ENCODE assay signal across 18 cellular contexts in genomic region chr15:66859688-66860253, GRCh38.
DNase-seq lines count a peak whose midpoint lies in the region; ATAC-seq, FAIRE-seq and TF ChIP-seq lines count a peak whose summit lies in the region.
"Had no signal": no experiment of that assay in that cellular context is flagged by ENCODE, and none has a peak within 500 bp of the region (broad histone marks: within the 10 kb centered on the region; RNA-seq: fewer than 3 reads in every experiment).

No MANE protein-coding gene starts in this region.

- H3K9me3 ChIP-seq in A549: no peaks in the 10 kb centered on the region
- H3K9me3 ChIP-seq in GM23248 (ENCODE audit: low read depth): no peaks in the 10 kb centered on the region
- no peaks in the 10 kb centered on the region for H3K9me3 ChIP-seq in colonic mucosa
- H3K9me3 ChIP-seq in osteoblast (ENCODE audit: low read depth, low read length): no peaks in the 10 kb centered on the region
- H3K9me3 ChIP-seq: BE2C, SJSA1 had no signal

- H3K27ac ChIP-seq in A549 (no peak overlapping the region), GM23248 (peak overlapping the region; percentile 43), colonic mucosa (no peak overlapping the region), osteoblast (ENCODE audit: low read depth, low read length) (peak overlapping the region; percentile 28)
- H3K27ac ChIP-seq: RWPE1, SJSA1 had no signal

- H3K4me2 ChIP-seq in A549 (no peak overlapping the region), GM23248 (ENCODE audit: unreplicated experiment) (peak overlapping the region; percentile 35), osteoblast (ENCODE audit: insufficient read depth, low read length) (no peak overlapping the region)

- H3K9me2 ChIP-seq in GM23248 (ENCODE audit: insufficient read depth): no peaks in the 10 kb centered on the region

- peak; percentile 32 for FAIRE-seq in A549 (lab: Jason Lieb, UNC)

- TF ChIP-seq CTCF in A549 (IDR thresholded peaks at IDR 0.05): no peak
- TF ChIP-seq CTCF in colonic mucosa (IDR thresholded peaks at IDR 0.05): no peak
- TF ChIP-seq CTCF in osteoblast (IDR thresholded peaks at IDR 0.05; ENCODE audit: extremely low read depth, low read depth, low read length): no peak

- TF ChIP-seq POLR2A in A549 (IDR thresholded peaks at IDR 0.05; ENCODE audit: low read length): no peak

- POLR2A ChIA-PET in A549 (lab: Yijun Ruan, JAX): no interaction called here

- H2AFZ ChIP-seq in GM23248: no peak overlapping the region
- no peak overlapping the region for H2AFZ ChIP-seq in osteoblast (ENCODE audit: low read length)

- H3K79me2 ChIP-seq in GM23248 (ENCODE audit: insufficient read depth): peaks cover 43% of the 10 kb centered on the region; the same call in 1 of the 2 replicates
- H3K79me2 ChIP-seq in osteoblast (ENCODE audit: insufficient read depth, low read length): peaks cover 39% of the 10 kb centered on the region

- no peak for TF ChIP-seq RAD21 in A549 (conservative IDR thresholded peaks at IDR 0.05 in 1 of 2, IDR thresholded peaks at IDR 0.05 in 1 of 2)

- CTCF ChIA-PET in A549 (lab: Yijun Ruan, JAX): interaction anchor here (0.6 to 12.7 kb wide), 10 partner anchors 8 to 1343 kb away, joined by 3 to 224 read pairs (median 6); no protein-coding TSS in a partner anchor

- no peak for ATAC-seq in A549
- ATAC-seq: CD8-positive, alpha-beta T cell had no signal

- no peaks in the 10 kb centered on the region for H3K27me3 ChIP-seq in GM23248 (replicated peaks; ENCODE audit: insufficient read depth)
- no peaks in the 10 kb centered on the region for H3K27me3 ChIP-seq in colonic mucosa
- no peaks in the 10 kb centered on the region for H3K27me3 ChIP-seq in osteoblast (ENCODE audit: insufficient read depth, low read length)
- H3K27me3 ChIP-seq: BE2C, SJSA1 had no signal

- H4K20me1 ChIP-seq in GM23248 (ENCODE audit: insufficient read depth) (no peaks in the 10 kb centered on the region), osteoblast (ENCODE audit: insufficient read depth, low read length) (no peaks in the 10 kb centered on the region)

- H3F3A ChIP-seq in GM23248 (ENCODE audit: insufficient read depth): peaks cover 23% of the 10 kb centered on the region

- H3K4me1 ChIP-seq in A549 (peaks cover 22% of the 10 kb centered on the region), GM23248 (ENCODE audit: insufficient read depth) (peaks cover 53% of the 10 kb centered on the region), colonic mucosa (no peaks in the 10 kb centered on the region), osteoblast (ENCODE audit: insufficient read depth, low read length) (peaks cover 42% of the 10 kb centered on the region)
- H3K4me1 ChIP-seq: BE2C had no signal

- intact Hi-C loops in colonic mucosa (cut with DNase I): no loop called here

- DNase-seq in A549 (ENCODE audit: low read depth in 1 of 2, low spot score in 1 of 2): no peak
- no peak for DNase-seq in GM23248
- DNase-seq in colonic mucosa: peak; percentile 11
- no peak for DNase-seq in osteoblast (ENCODE audit: insufficient read length, low spot score, missing footprints)
- no peak for DNase-seq in AML-193 (lab: John Stamatoyannopoulos, UW)
- DNase-seq in NCI-H1092 treated with DMSO at 0.1 percent for 48 hours (lab: John Stamatoyannopoulos, UW): no peak
- DNase-seq in NCI-H748 (lab: John Stamatoyannopoulos, UW; ENCODE audit: unreplicated experiment): no peak
- DNase-seq: BE2C; CD8-positive, alpha-beta T cell; DND-41; GDM1; HCEC 1CT; NCI-H1436 treated with DMSO at 0.1 percent for 48 hours; NCI-H2081; NCI-H526; OCI-M1 had no signal

- H3K9ac ChIP-seq in GM23248 (0 out of 2 replicates have a peak overlapping the region, but pooled peaks have one; percentile 9), colonic mucosa (ENCODE audit: low read depth in 2 of 2, low read length in 2 of 2) (no peak overlapping the region)

- in situ Hi-C loops in GM23248 (cut with MboI): loop anchor here (10.0 kb wide), 1 partner anchor 245 kb away; no protein-coding TSS in a partner anchor

- H3K36me3 ChIP-seq in GM23248 (ENCODE audit: low read depth) (no peaks in the 10 kb centered on the region), colonic mucosa (no peaks in the 10 kb centered on the region), osteoblast (ENCODE audit: insufficient read depth, low read length) (peaks cover 5% of the 10 kb centered on the region)
- H3K36me3 ChIP-seq: BE2C had no signal

- no peak overlapping the region for H3K4me3 ChIP-seq in A549
- H3K4me3 ChIP-seq in GM23248: no peak overlapping the region
- H3K4me3 ChIP-seq in colonic mucosa: no peak overlapping the region
- H3K4me3 ChIP-seq in osteoblast (ENCODE audit: insufficient read depth, low read length): no peak overlapping the region
- H3K4me3 ChIP-seq: SJSA1 had no signal

- TF ChIP-seq EP300 in A549 (IDR thresholded peaks at IDR 0.05): no peak

- WGBS in A549 (ENCODE audit: missing lambda C conversion rate): 78% methylated on average over 8 of the region's 8 CpGs
- WGBS in GM23248 (ENCODE audit: low coverage in 1 of 2, low lambda C conversion rate in 2 of 2, missing lambda C conversion rate in 2 of 2), 2 experiments: 77 to 81% methylated on average over 8 of the region's 8 CpGs

TF ChIP-seq in A549, 52 proteins besides CTCF, POLR2A, EP300 and RAD21:
- TF ChIP-seq POLR2AphosphoS2 (conservative IDR thresholded peaks at IDR 0.05; ENCODE audit: low read length): no peak
- TF ChIP-seq JUN (IDR thresholded peaks at IDR 0.05): no peak
- TF ChIP-seq RARB (CRISPR knock-in tag; IDR thresholded peaks at IDR 0.05): no peak
- TF ChIP-seq MAZ (IDR thresholded peaks at IDR 0.05; ENCODE audit: borderline replicate concordance, low read depth, low read length): no peak
- TF ChIP-seq TP53 (CRISPR knock-in tag; IDR thresholded peaks at IDR 0.05): no peak
- TF ChIP-seq ZC3H11A (IDR thresholded peaks at IDR 0.05): no peak
- no peak for TF ChIP-seq ZNF302 (CRISPR knock-in tag; IDR thresholded peaks at IDR 0.05)
- no peak for TF ChIP-seq MYC (IDR thresholded peaks at IDR 0.05; ENCODE audit: borderline replicate concordance, low read length)
- TF ChIP-seq CBX8 (IDR thresholded peaks at IDR 0.05): no peak
- no peak for TF ChIP-seq MAFK (IDR thresholded peaks at IDR 0.05; ENCODE audit: partially characterized antibody)
- TF ChIP-seq HMGXB4 (CRISPR knock-in tag; IDR thresholded peaks at IDR 0.05; ENCODE audit: borderline replicate concordance): no peak
- no peak for TF ChIP-seq NFE2L2 (conservative IDR thresholded peaks at IDR 0.05; ENCODE audit: low read length)
- no peak for TF ChIP-seq SMC3 (IDR thresholded peaks at IDR 0.05)
- no peak for TF ChIP-seq KDM5A (IDR thresholded peaks at IDR 0.05)
- no peak for TF ChIP-seq CBX2 (IDR thresholded peaks at IDR 0.05; ENCODE audit: borderline replicate concordance, low read depth)
- TF ChIP-seq BCL3 (IDR thresholded peaks at IDR 0.05): no peak
- TF ChIP-seq NPAS2 (CRISPR knock-in tag; IDR thresholded peaks at IDR 0.05; ENCODE audit: borderline replicate concordance): no peak

Comparison
In these comparisons a context has a peak if more than half of its experiments do, and no peak if none do; other contexts are left out.
1. H3K27ac ChIP-seq: peak in GM23248 (single experiment) and osteoblast (single experiment); none in A549 (0 of 2) and colonic mucosa (single experiment).